Comparison of ENCODE assay signal across 1 cellular context in genomic region chr21:43854773-43855633, GRCh38.
TF ChIP-seq lines count a peak whose summit lies in the region.

No MANE protein-coding gene starts in this region.

TF ChIP-seq in K562, 482 proteins besides CTCF, POLR2A, EP300 and RAD21 (continued from another document and continues in another):
- TF ChIP-seq, protein P1, sequence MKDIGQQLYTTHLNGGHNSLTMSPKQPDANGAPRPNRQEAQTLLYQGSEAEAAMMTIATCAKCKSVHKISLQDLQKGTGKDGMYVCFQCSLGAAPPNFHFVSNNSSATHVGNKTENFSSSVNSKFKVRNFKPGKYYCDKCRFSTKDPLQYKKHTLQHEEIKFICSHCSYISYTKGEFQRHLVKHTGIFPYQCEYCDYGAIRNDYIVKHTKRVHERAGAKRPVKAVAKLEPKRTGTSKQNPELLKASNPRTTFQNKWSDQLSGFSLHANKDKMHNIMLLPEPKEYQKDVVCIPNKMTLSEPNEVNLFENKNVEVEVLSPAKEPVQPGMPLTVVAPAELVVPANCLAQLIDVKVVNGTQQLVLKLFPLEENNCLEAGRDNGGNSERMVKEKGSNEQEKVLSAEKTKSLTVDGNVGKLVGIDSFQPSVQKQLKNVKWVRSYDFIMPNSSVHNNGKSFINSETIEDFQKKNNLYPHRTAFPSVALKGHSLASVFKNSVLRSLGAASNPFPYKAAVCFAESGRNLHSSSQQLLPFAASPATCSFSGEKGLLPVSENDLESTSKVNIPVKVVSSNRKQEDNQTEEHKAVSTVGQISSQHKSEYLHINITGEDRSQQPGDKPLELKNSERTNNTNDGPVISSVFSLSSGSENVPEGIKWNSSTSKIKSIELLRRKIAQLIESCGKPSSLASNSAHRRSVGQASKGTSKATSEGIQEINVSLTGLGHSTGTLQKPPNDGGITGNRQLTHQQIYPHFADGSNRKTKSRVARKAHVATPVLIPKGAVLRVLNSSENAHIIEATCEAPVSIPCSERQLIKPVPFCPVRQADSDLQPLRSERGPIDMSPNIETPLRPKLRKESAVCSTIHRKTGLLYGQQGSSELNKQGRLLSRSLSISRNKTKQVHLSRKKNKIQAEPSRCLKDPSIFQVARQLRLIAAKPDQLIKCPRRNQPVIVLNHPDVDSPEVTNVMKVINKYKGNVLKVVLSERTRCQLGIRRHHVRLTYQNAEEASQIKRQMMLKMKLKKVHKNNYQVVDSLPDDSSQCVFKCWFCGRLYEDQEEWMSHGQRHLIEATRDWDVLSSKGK (CRISPR knock-in tag; IDR thresholded peaks at IDR 0.05): no peak
- TF ChIP-seq ZNF639 (CRISPR knock-in tag; conservative IDR thresholded peaks at IDR 0.05 in 1 of 2, IDR thresholded peaks at IDR 0.05 in 1 of 2) (0 out of 4 replicates have a peak, but pooled peaks of 1 of the 2 experiments have one; percentile 55), PYGO2 (tag; IDR thresholded peaks at IDR 0.05) (no peak), HMGN3 (IDR thresholded peaks at IDR 0.05; ENCODE audit: borderline replicate concordance, extremely low read depth, insufficient read length, low read depth, low read length) (no peak), SIN3B (IDR thresholded peaks at IDR 0.05; ENCODE audit: low read depth) (no peak), NFYB (IDR thresholded peaks at IDR 0.05; ENCODE audit: extremely low read depth, insufficient read length) (no peak), EP400 (IDR thresholded peaks at IDR 0.05) (peak; percentile 80), ARNT (IDR thresholded peaks at IDR 0.05) (peak; percentile 36 to 93; a peak in 3 of 4 replicates), KDM1A (IDR thresholded peaks at IDR 0.05) (peak; percentile 70 to 81), GATA2 (CRISPR knock-in tag; IDR thresholded peaks at IDR 0.05) (peak; percentile 41; the same call in 1 of the 2 replicates), SMAD1 (IDR thresholded peaks at IDR 0.05; ENCODE audit: low read depth, low read length, partially characterized antibody) (peak; percentile 81), GABPA (tag; conservative IDR thresholded peaks at IDR 0.05; ENCODE audit: low read depth) (peak; percentile 37), POLR2B (IDR thresholded peaks at IDR 0.05; ENCODE audit: low read depth, partially characterized antibody) (peak; percentile 90), MTA2 (IDR thresholded peaks at IDR 0.05; ENCODE audit: low read depth) (no peak), NCOR1 (IDR thresholded peaks at IDR 0.05) (peak; percentile 78), ZNF766 (CRISPR knock-in tag; conservative IDR thresholded peaks at IDR 0.05) (peak; percentile 75), NBN (IDR thresholded peaks at IDR 0.05; ENCODE audit: low read depth) (peak; percentile 97), SFPQ (IDR thresholded peaks at IDR 0.05; ENCODE audit: low read depth, low read length) (no peak), ATF3 (IDR thresholded peaks at IDR 0.05) (peak; percentile 41; the same call in 1 of the 2 replicates), ATF3 (CRISPR knock-in tag; conservative IDR thresholded peaks at IDR 0.05) (no peak), ZNF41 (CRISPR knock-in tag; conservative IDR thresholded peaks at IDR 0.05) (no peak), ADNP (tag; IDR thresholded peaks at IDR 0.05) (peak; percentile 51; the same call in 1 of the 2 replicates), SMARCB1 (IDR thresholded peaks at IDR 0.05; ENCODE audit: insufficient read length, low read depth) (no peak), NFRKB (IDR thresholded peaks at IDR 0.05; ENCODE audit: low read depth) (peak; percentile 93), STAT5A (IDR thresholded peaks at IDR 0.05; ENCODE audit: borderline replicate concordance, low read length) (peak; percentile 83), CSDE1 (IDR thresholded peaks at IDR 0.05) (peak in 1 of 2 experiments; percentile 36; a peak in 1 of 4 replicates), TBL1XR1 (IDR thresholded peaks at IDR 0.05; ENCODE audit: low read length in 2 of 2) (peak; percentile 46 to 67; a peak in 2 of 4 replicates), DPF2 (IDR thresholded peaks at IDR 0.05) (peak; percentile 92), TOE1 (IDR thresholded peaks at IDR 0.05; ENCODE audit: borderline replicate concordance) (peak; percentile 45; the same call in 1 of the 2 replicates), TOE1 (CRISPR knock-in tag; IDR thresholded peaks at IDR 0.05; ENCODE audit: borderline replicate concordance, low read depth) (no peak), TARDBP (IDR thresholded peaks at IDR 0.05) (no peak)
- TF ChIP-seq, protein P2, sequence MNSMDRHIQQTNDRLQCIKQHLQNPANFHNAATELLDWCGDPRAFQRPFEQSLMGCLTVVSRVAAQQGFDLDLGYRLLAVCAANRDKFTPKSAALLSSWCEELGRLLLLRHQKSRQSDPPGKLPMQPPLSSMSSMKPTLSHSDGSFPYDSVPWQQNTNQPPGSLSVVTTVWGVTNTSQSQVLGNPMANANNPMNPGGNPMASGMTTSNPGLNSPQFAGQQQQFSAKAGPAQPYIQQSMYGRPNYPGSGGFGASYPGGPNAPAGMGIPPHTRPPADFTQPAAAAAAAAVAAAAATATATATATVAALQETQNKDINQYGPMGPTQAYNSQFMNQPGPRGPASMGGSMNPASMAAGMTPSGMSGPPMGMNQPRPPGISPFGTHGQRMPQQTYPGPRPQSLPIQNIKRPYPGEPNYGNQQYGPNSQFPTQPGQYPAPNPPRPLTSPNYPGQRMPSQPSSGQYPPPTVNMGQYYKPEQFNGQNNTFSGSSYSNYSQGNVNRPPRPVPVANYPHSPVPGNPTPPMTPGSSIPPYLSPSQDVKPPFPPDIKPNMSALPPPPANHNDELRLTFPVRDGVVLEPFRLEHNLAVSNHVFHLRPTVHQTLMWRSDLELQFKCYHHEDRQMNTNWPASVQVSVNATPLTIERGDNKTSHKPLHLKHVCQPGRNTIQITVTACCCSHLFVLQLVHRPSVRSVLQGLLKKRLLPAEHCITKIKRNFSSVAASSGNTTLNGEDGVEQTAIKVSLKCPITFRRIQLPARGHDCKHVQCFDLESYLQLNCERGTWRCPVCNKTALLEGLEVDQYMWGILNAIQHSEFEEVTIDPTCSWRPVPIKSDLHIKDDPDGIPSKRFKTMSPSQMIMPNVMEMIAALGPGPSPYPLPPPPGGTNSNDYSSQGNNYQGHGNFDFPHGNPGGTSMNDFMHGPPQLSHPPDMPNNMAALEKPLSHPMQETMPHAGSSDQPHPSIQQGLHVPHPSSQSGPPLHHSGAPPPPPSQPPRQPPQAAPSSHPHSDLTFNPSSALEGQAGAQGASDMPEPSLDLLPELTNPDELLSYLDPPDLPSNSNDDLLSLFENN (IDR thresholded peaks at IDR 0.05; ENCODE audit: low read depth in 2 of 2, low read length in 2 of 2): peak in 1 of 2 experiments; percentile 64; a peak in 1 of 4 replicates
- TF ChIP-seq, protein P3, sequence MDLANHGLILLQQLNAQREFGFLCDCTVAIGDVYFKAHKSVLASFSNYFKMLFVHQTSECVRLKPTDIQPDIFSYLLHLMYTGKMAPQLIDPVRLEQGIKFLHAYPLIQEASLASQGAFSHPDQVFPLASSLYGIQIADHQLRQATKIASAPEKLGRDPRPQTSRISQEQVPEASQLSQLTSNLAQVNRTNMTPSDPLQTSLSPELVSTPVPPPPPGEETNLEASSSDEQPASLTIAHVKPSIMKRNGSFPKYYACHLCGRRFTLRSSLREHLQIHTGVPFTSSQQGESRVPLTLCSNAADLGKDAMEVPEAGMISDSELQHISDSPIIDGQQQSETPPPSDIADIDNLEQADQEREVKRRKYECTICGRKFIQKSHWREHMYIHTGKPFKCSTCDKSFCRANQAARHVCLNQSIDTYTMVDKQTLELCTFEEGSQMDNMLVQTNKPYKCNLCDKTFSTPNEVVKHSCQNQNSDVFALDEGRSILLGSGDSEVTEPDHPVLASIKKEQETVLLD (IDR thresholded peaks at IDR 0.05): peak; percentile 20; the same call in 1 of the 2 replicates
- TF ChIP-seq, protein P4, sequence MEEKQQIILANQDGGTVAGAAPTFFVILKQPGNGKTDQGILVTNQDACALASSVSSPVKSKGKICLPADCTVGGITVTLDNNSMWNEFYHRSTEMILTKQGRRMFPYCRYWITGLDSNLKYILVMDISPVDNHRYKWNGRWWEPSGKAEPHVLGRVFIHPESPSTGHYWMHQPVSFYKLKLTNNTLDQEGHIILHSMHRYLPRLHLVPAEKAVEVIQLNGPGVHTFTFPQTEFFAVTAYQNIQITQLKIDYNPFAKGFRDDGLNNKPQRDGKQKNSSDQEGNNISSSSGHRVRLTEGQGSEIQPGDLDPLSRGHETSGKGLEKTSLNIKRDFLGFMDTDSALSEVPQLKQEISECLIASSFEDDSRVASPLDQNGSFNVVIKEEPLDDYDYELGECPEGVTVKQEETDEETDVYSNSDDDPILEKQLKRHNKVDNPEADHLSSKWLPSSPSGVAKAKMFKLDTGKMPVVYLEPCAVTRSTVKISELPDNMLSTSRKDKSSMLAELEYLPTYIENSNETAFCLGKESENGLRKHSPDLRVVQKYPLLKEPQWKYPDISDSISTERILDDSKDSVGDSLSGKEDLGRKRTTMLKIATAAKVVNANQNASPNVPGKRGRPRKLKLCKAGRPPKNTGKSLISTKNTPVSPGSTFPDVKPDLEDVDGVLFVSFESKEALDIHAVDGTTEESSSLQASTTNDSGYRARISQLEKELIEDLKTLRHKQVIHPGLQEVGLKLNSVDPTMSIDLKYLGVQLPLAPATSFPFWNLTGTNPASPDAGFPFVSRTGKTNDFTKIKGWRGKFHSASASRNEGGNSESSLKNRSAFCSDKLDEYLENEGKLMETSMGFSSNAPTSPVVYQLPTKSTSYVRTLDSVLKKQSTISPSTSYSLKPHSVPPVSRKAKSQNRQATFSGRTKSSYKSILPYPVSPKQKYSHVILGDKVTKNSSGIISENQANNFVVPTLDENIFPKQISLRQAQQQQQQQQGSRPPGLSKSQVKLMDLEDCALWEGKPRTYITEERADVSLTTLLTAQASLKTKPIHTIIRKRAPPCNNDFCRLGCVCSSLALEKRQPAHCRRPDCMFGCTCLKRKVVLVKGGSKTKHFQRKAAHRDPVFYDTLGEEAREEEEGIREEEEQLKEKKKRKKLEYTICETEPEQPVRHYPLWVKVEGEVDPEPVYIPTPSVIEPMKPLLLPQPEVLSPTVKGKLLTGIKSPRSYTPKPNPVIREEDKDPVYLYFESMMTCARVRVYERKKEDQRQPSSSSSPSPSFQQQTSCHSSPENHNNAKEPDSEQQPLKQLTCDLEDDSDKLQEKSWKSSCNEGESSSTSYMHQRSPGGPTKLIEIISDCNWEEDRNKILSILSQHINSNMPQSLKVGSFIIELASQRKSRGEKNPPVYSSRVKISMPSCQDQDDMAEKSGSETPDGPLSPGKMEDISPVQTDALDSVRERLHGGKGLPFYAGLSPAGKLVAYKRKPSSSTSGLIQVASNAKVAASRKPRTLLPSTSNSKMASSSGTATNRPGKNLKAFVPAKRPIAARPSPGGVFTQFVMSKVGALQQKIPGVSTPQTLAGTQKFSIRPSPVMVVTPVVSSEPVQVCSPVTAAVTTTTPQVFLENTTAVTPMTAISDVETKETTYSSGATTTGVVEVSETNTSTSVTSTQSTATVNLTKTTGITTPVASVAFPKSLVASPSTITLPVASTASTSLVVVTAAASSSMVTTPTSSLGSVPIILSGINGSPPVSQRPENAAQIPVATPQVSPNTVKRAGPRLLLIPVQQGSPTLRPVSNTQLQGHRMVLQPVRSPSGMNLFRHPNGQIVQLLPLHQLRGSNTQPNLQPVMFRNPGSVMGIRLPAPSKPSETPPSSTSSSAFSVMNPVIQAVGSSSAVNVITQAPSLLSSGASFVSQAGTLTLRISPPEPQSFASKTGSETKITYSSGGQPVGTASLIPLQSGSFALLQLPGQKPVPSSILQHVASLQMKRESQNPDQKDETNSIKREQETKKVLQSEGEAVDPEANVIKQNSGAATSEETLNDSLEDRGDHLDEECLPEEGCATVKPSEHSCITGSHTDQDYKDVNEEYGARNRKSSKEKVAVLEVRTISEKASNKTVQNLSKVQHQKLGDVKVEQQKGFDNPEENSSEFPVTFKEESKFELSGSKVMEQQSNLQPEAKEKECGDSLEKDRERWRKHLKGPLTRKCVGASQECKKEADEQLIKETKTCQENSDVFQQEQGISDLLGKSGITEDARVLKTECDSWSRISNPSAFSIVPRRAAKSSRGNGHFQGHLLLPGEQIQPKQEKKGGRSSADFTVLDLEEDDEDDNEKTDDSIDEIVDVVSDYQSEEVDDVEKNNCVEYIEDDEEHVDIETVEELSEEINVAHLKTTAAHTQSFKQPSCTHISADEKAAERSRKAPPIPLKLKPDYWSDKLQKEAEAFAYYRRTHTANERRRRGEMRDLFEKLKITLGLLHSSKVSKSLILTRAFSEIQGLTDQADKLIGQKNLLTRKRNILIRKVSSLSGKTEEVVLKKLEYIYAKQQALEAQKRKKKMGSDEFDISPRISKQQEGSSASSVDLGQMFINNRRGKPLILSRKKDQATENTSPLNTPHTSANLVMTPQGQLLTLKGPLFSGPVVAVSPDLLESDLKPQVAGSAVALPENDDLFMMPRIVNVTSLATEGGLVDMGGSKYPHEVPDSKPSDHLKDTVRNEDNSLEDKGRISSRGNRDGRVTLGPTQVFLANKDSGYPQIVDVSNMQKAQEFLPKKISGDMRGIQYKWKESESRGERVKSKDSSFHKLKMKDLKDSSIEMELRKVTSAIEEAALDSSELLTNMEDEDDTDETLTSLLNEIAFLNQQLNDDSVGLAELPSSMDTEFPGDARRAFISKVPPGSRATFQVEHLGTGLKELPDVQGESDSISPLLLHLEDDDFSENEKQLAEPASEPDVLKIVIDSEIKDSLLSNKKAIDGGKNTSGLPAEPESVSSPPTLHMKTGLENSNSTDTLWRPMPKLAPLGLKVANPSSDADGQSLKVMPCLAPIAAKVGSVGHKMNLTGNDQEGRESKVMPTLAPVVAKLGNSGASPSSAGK (IDR thresholded peaks at IDR 0.05): peak; percentile 86
